In genomic region chr9:4680750-4681149, GRCh38 we compare ENCODE assay signal across 1 cellular context.
TF ChIP-seq lines count a peak whose summit lies in the region.

No MANE protein-coding gene starts in this region.

TF ChIP-seq in SK-N-SH treated with all-trans-retinoic acid at 6 μM for 48 hours, 23 proteins besides CTCF, POLR2A, EP300 and RAD21 (continued from another document):
- no peak for TF ChIP-seq POU6F1 (CRISPR knock-in tag; IDR thresholded peaks at IDR 0.05; ENCODE audit: borderline replicate concordance, low read depth)
- no peak for TF ChIP-seq ARNTL (CRISPR knock-in tag; IDR thresholded peaks at IDR 0.05; ENCODE audit: borderline replicate concordance, low read depth)
- no peak for TF ChIP-seq GLIS3 (CRISPR knock-in tag; IDR thresholded peaks at IDR 0.05)
- no peak for TF ChIP-seq ZFP3 (CRISPR knock-in tag; IDR thresholded peaks at IDR 0.05)
- TF ChIP-seq TOX (CRISPR knock-in tag; IDR thresholded peaks at IDR 0.05; ENCODE audit: borderline replicate concordance) = no peak
